Comparison of ENCODE assay signal across 9 cellular contexts in the genomic region with DNA sequence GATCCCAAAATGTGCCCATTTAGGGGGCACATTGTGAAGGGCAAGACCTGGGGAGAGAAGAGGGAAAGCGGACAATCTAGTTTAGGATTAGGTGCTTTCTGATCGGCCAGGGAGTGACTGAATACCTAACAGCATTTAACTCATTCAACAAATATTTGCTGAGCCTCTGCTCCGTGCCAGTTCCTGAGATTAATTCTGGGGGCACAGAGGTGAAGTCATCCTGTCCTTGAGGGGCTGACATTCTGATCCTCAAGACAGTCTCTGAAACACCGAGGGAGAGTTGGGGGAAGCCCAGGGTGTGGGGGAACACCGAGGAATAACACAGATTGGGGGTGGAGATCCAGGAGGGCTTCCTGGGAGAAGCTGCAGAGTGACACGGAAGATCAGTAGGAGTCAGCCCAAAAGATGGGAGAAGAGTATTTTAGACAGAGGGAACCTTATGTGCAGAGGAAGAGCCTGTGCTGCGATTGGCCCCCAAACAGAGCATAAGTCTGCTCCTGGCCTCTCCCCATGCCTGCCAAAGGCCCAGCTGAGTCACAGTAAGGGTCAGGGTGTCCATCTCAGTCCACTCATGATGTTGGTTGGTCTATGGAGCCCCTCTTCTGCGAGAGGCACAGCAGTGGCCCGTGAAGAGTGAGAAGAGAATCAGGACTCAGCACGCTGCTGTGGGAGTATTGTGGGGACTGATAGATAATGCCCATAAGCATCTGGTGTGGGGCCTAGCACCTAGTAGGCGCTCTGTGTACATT.
A peak's percentile ranks its signal among the peaks of the same experiment; 100 is the strongest.
DNase-seq lines count a peak whose midpoint lies in the region; ATAC-seq and TF ChIP-seq lines count a peak whose summit lies in the region.
"Had no signal": no experiment of that assay in that cellular context is flagged by ENCODE, and none has a peak within 500 bp of the region (broad histone marks: within the 10 kb centered on the region; RNA-seq: fewer than 3 reads in every experiment).

No MANE protein-coding gene starts in this region.

- H3K27ac ChIP-seq in dorsolateral prefrontal cortex (peak overlapping the region in 49 of 59 donors; percentile 11 to 91 (median 74)), right lobe of liver (peak overlapping the region; percentile 68 to 92 (median 73)), testis (peak overlapping the region; percentile 55 to 83)
- H3K27ac ChIP-seq: SJCRH30 had no signal

- intact Hi-C loops in dorsolateral prefrontal cortex (cut with DNase I) = no loop called here
- intact Hi-C loops in right lobe of liver (cut with DNase I) = loop anchor here in 1 of 2 donors (5.0 kb wide), 1 partner anchor 53 kb away; no protein-coding TSS in a partner anchor
- intact Hi-C loops in testis (cut with DNase I; ENCODE audit: low total_unique reads) = loop anchor here (5.0 kb wide), 2 partner anchors 43 to 158 kb away; no protein-coding TSS in a partner anchor

- H3K27me3 ChIP-seq in NT2/D1 (ENCODE audit: insufficient read depth, insufficient read length) (peaks cover 3% of the 10 kb centered on the region), dorsolateral prefrontal cortex (no peaks in the 10 kb centered on the region), right lobe of liver (no peaks in the 10 kb centered on the region), testis (no peaks in the 10 kb centered on the region)
- H3K27me3 ChIP-seq: SJCRH30 had no signal

- ATAC-seq in right lobe of liver (peak in 2 of 4 donors; percentile 1 to 4), HG03565 (IDR thresholded peaks at IDR 0.05; ENCODE audit: unreplicated experiment) (no peak)

- H3K4me3 ChIP-seq in NT2/D1 (ENCODE audit: insufficient read length, low read depth) (peak overlapping the region; percentile 25), dorsolateral prefrontal cortex (peak overlapping the region; percentile 18 to 67 (median 54)), right lobe of liver (peak overlapping the region; percentile 51 to 66 (median 65)), testis (peak overlapping the region; percentile 45 to 62)
- H3K4me3 ChIP-seq: SJCRH30 had no signal

- DNase-seq in NT2/D1 (ENCODE audit: low read depth, low spot score) = no peak
- no peak for DNase-seq in dorsolateral prefrontal cortex
- no peak for DNase-seq in right lobe of liver
- no peak for DNase-seq in testis
- DNase-seq in activated effector memory CD4-positive, alpha-beta T cell treated with anti-CD3 and anti-CD28 coated beads, Interleukin-2, amount 50 U/mL, for 16 hours = no peak
- DNase-seq in activated naive CD4-positive, alpha-beta T cell (lab: John Stamatoyannopoulos, UW) = no peak
- DNase-seq in cerebellar cortex (ENCODE audit: low spot score) = no peak
- DNase-seq: SJCRH30 had no signal

- H3K36me3 ChIP-seq in NT2/D1 (ENCODE audit: insufficient read depth, insufficient read length, low read length) = no peaks in the 10 kb centered on the region
- H3K36me3 ChIP-seq in right lobe of liver = no peaks in the 10 kb centered on the region
- no peaks in the 10 kb centered on the region for H3K36me3 ChIP-seq in testis (ENCODE audit: low read depth, missing control alignments)
- H3K36me3 ChIP-seq: SJCRH30 had no signal

- no peak for TF ChIP-seq CTCF in dorsolateral prefrontal cortex (IDR thresholded peaks at IDR 0.05 in 54 of 56, conservative IDR thresholded peaks at IDR 0.05 in 2 of 56; ENCODE audit: low read depth in 1 of 56, partially characterized antibody in 56 of 56)
- no peak for TF ChIP-seq CTCF in right lobe of liver (IDR thresholded peaks at IDR 0.05)
- TF ChIP-seq CTCF in testis (IDR thresholded peaks at IDR 0.05) = no peak

- TF ChIP-seq POLR2A in right lobe of liver (IDR thresholded peaks at IDR 0.05) (no peak), testis (IDR thresholded peaks at IDR 0.05) (no peak)

- H3K9me3 ChIP-seq in NT2/D1 (ENCODE audit: insufficient read depth, low read length) (no peaks in the 10 kb centered on the region; the same call in 1 of the 2 replicates), right lobe of liver (no peaks in the 10 kb centered on the region), testis (no peaks in the 10 kb centered on the region)
- H3K9me3 ChIP-seq: SJCRH30 had no signal

- H3K4me1 ChIP-seq in NT2/D1 (ENCODE audit: insufficient read depth, insufficient read length) (peaks cover 30% of the 10 kb centered on the region), right lobe of liver (peaks cover 0 to 58% (median 26%) of the 10 kb centered on the region in 4 donors), testis (peaks cover 22% of the 10 kb centered on the region)

- peak overlapping the region; percentile 67 for H3K9ac ChIP-seq in NT2/D1 (ENCODE audit: insufficient read length, low read depth)

- WGBS in right lobe of liver (ENCODE audit: insufficient coverage, low coverage, low lambda C conversion rate, missing lambda C conversion rate) = 40% methylated on average over 5 of the region's 11 CpGs
- WGBS in testis, 2 donors = 50 to 57% methylated on average over 11 of the region's 11 CpGs
